Comparison of ENCODE assay signal across 16 cellular contexts in genomic region chr1:78640462-78640861, GRCh38. TPM values are rescaled to one million over a fixed set of nuclear protein-coding genes. Genes with fewer than 3 reads are reported as not detected.
DNase-seq lines count a peak whose midpoint lies in the region; ATAC-seq and TF ChIP-seq lines count a peak whose summit lies in the region.
"Had no signal": no experiment of that assay in that cellular context is flagged by ENCODE, and none has a peak within 500 bp of the region (broad histone marks: within the 10 kb centered on the region; RNA-seq: fewer than 3 reads in every experiment).

No MANE protein-coding gene starts in this region.

- ATAC-seq in GM19043 (IDR thresholded peaks at IDR 0.05; ENCODE audit: low read depth, unreplicated experiment) (peak; percentile 53), GM21825 (IDR thresholded peaks at IDR 0.05; ENCODE audit: unreplicated experiment) (peak; percentile 48), HG03378 (IDR thresholded peaks at IDR 0.05; ENCODE audit: unreplicated experiment) (peak; percentile 81), gastroesophageal sphincter (no peak), T-helper 17 cell (no peak)
- peak; percentile 48 to 61 for ATAC-seq in stimulated activated naive B cell treated with anti-CD40 and anti-IgM and Interleukin-4, amounts not matched to agents 10 μg/mL and 1 μg/mL and 100 μg/mL, for 72 hours (replicated peaks)
- ATAC-seq: SK-N-SH treated with all-trans-retinoic acid at 6 μM for 48 hours, WTC11 had no signal

- H3K4me1 Mint-ChIP-seq in stimulated activated naive B cell treated with anti-CD40 and anti-IgM and Interleukin-4, amounts not matched to agents 10 μg/mL and 1 μg/mL and 100 μg/mL, for 72 hours: peaks cover 4 to 8% of the 10 kb centered on the region in 2 donors
- peaks cover 13% of the 10 kb centered on the region for H3K4me1 Mint-ChIP-seq in T-helper 17 cell
- H3K4me1 Mint-ChIP-seq: H9, mesothelial cell of epicardium, WTC11 had no signal

- H3K4me1 ChIP-seq in gastroesophageal sphincter: no peaks in the 10 kb centered on the region

- H3K4me3 ChIP-seq in gastroesophageal sphincter: no peak overlapping the region
- H3K4me3 ChIP-seq: ovary, smooth muscle cell had no signal

- no peak overlapping the region for H3K4me3 Mint-ChIP-seq in stimulated activated naive B cell treated with anti-CD40 and anti-IgM and Interleukin-4, amounts not matched to agents 10 μg/mL and 1 μg/mL and 100 μg/mL, for 72 hours
- H3K4me3 Mint-ChIP-seq in T-helper 17 cell: no peak overlapping the region
- H3K4me3 Mint-ChIP-seq: activated naive CD8-positive, alpha-beta T cell; CD4-positive, CD25-positive, alpha-beta regulatory T cell; H9; mesothelial cell of epicardium; WTC11 had no signal

- no peaks in the 10 kb centered on the region for H3K27me3 ChIP-seq in gastroesophageal sphincter
- H3K27me3 ChIP-seq: ovary had no signal

- peaks cover 0 to 2% of the 10 kb centered on the region in 2 donors for H3K9me3 Mint-ChIP-seq in stimulated activated naive B cell treated with anti-CD40 and anti-IgM and Interleukin-4, amounts not matched to agents 10 μg/mL and 1 μg/mL and 100 μg/mL, for 72 hours

- peaks cover 5 to 9% of the 10 kb centered on the region in 2 donors for H3K36me3 Mint-ChIP-seq in stimulated activated naive B cell treated with anti-CD40 and anti-IgM and Interleukin-4, amounts not matched to agents 10 μg/mL and 1 μg/mL and 100 μg/mL, for 72 hours
- peaks cover 6% of the 10 kb centered on the region for H3K36me3 Mint-ChIP-seq in T-helper 17 cell (ENCODE audit: low read depth)
- H3K36me3 Mint-ChIP-seq: WTC11 had no signal

- no peak overlapping the region for H3K27ac Mint-ChIP-seq in stimulated activated naive B cell treated with anti-CD40 and anti-IgM and Interleukin-4, amounts not matched to agents 10 μg/mL and 1 μg/mL and 100 μg/mL, for 72 hours
- H3K27ac Mint-ChIP-seq in T-helper 17 cell: no peak overlapping the region
- H3K27ac Mint-ChIP-seq: activated naive CD8-positive, alpha-beta T cell; CD4-positive, CD25-positive, alpha-beta regulatory T cell; H9; mesothelial cell of epicardium; WTC11 had no signal

- no peak for TF ChIP-seq CTCF in gastroesophageal sphincter (IDR thresholded peaks at IDR 0.05)

- no peak for DNase-seq in stimulated activated naive B cell treated with anti-CD40 and anti-IgM and Interleukin-4, amounts not matched to agents 10 μg/mL and 1 μg/mL and 100 μg/mL, for 72 hours
- DNase-seq in globus pallidus (ENCODE audit: low spot score): no peak
- no peak for DNase-seq in T-helper 17 cell
- DNase-seq: activated CD8-positive, alpha-beta memory T cell treated with anti-CD3 and anti-CD28 coated beads, Interleukin-2, amount 50 U/mL, for 48 hours; CD4-positive, CD25-positive, alpha-beta regulatory T cell; H9; ovary had no signal

- H3K9me3 ChIP-seq in gastroesophageal sphincter: peaks cover 0 to 5% (median 0%) of the 10 kb centered on the region in 3 donors
- no peaks in the 10 kb centered on the region for H3K9me3 ChIP-seq in T-helper 17 cell (ENCODE audit: control insufficient read depth, low read length, poor library complexity, severe bottlenecking)
- H3K9me3 ChIP-seq: ovary had no signal

- TF ChIP-seq EP300 in gastroesophageal sphincter (IDR thresholded peaks at IDR 0.05): no peak

- peaks cover 0 to 27% of the 10 kb centered on the region in 2 donors for H3K36me3 ChIP-seq in gastroesophageal sphincter
- H3K36me3 ChIP-seq: ovary had no signal

- no peaks in the 10 kb centered on the region for H3K27me3 Mint-ChIP-seq in stimulated activated naive B cell treated with anti-CD40 and anti-IgM and Interleukin-4, amounts not matched to agents 10 μg/mL and 1 μg/mL and 100 μg/mL, for 72 hours
- no peaks in the 10 kb centered on the region for H3K27me3 Mint-ChIP-seq in T-helper 17 cell
- H3K27me3 Mint-ChIP-seq: activated naive CD8-positive, alpha-beta T cell had no signal

- WGBS in gastroesophageal sphincter (ENCODE audit: low coverage in 1 of 2), 2 donors: 88 to 90% methylated on average over 1 of the region's 1 CpG

- TF ChIP-seq POLR2A in gastroesophageal sphincter (IDR thresholded peaks at IDR 0.05): no peak

- no peak overlapping the region for H3K27ac ChIP-seq in gastroesophageal sphincter
- H3K27ac ChIP-seq: ovary had no signal

RNA-seq across cellular contexts. Expression of gene IFI44, which starts 9.2 kb away (rescaled TPM):
- 10 to 100 TPM; 10.2 to 16.4 (median 11.4) TPM for total RNA-seq in gastroesophageal sphincter
- total RNA-seq in T-helper 17 cell: 10 to 100 TPM; 72.5 to 89.4 TPM
- total RNA-seq: H9, smooth muscle cell had no signal

RNA-seq across cellular contexts. Expression of gene IFI44L, which starts 20.2 kb away (rescaled TPM):
- total RNA-seq in gastroesophageal sphincter (10 to 100 TPM in 2 of 4 donors, 1 to 10 TPM in 2; 4.2 to 24.1 (median 9.4) TPM), T-helper 17 cell (10 to 100 TPM; 21.0 to 25.2 TPM)
- total RNA-seq: H9, smooth muscle cell had no signal

Comparison
In these comparisons a context has a peak if more than half of its experiments do, and no peak if none do; other contexts are left out.
1. ATAC-seq: peak in GM19043 (single experiment), GM21825 (single experiment), HG03378 (single experiment) and stimulated activated naive B cell treated with anti-CD40 and anti-IgM and Interleukin-4, amounts not matched to agents 10 μg/mL and 1 μg/mL and 100 μg/mL, for 72 hours (2 of 2); none in gastroesophageal sphincter (single experiment) and T-helper 17 cell (single experiment).
2. RNA of gene IFI44, which starts 9.2 kb away (total RNA-seq): 72.5 to 89.4 TPM in T-helper 17 cell; 10.2 to 16.4 TPM in gastroesophageal sphincter; every median in the first group is over 4 times any median in the second.